14 cellular contexts compared by ENCODE assay signal in the genomic region with DNA sequence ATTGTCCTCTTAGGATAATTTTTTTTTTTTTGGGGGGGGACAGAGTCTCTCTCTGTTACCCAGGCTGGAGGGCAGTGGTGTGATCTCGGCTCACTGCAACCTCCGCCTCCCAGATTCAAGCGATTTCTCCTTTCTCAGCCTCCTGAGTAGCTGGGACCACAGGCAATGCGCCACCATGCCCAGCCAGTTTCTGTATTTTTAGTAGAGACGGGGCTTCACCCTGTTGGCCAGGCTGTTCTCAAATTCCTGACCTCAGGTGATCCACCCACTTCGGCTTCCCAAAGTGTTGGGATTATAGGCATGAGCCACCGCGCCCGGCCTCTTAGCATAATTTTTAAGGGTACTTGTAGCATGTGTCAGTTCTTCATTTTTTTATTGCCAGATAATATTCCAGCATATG.
DNase-seq lines count a peak whose midpoint lies in the region; ATAC-seq and TF ChIP-seq lines count a peak whose summit lies in the region.
"Had no signal": no experiment of that assay in that cellular context is flagged by ENCODE, and none has a peak within 500 bp of the region (broad histone marks: within the 10 kb centered on the region; RNA-seq: fewer than 3 reads in every experiment).

No MANE protein-coding gene starts in this region.

- DNase-seq in GM23338 (ENCODE audit: low spot score) (no peak), ascending aorta (ENCODE audit: low spot score in 2 of 2) (no peak), tibial artery (no peak), cerebellar cortex (ENCODE audit: low spot score) (no peak), dermis blood vessel endothelial cell (no peak)
- DNase-seq in natural killer cell treated with Interleukin-12 subunit alpha and Interleukin-12 subunit beta and Interleukin-15 and Interleukin-18, amount 100 ng/mL, for 72 hours (ENCODE audit: low spot score): no peak
- no peak for DNase-seq in stimulated activated CD8-positive, alpha-beta memory T cell treated with anti-CD3 and anti-CD28 coated beads, Interleukin-4, amount 100 ng/mL, for 48 hours
- DNase-seq: C1 segment of cervical spinal cord; CD4-positive, alpha-beta T cell; DMS153; DMS79 treated with DMSO at 0.1 percent for 48 hours; EL had no signal

- H3K27ac ChIP-seq in GM23338 (ENCODE audit: low read depth) (no peak overlapping the region), ascending aorta (peak overlapping the region; percentile 54 to 74), tibial artery (peak overlapping the region; percentile 42 to 54)

- peaks cover 6% of the 10 kb centered on the region for H3K27me3 Mint-ChIP-seq in GM23338 (ENCODE audit: insufficient read depth, low read depth, poor library complexity)
- H3K27me3 Mint-ChIP-seq in natural killer cell treated with Interleukin-12 subunit alpha and Interleukin-12 subunit beta and Interleukin-15 and Interleukin-18, amount 100 ng/mL, for 72 hours: no peaks in the 10 kb centered on the region
- H3K27me3 Mint-ChIP-seq: B cell; CD4-positive, alpha-beta T cell; IgD-negative memory B cell had no signal

- intact Hi-C loops in ascending aorta (cut with DNase I) (no loop called here), tibial artery (cut with DNase I; ENCODE audit: low total_unique reads) (no loop called here)

- H3K4me1 Mint-ChIP-seq in GM23338: peaks cover 57% of the 10 kb centered on the region
- peaks cover 48 to 54% of the 10 kb centered on the region in 2 donors for H3K4me1 Mint-ChIP-seq in natural killer cell treated with Interleukin-12 subunit alpha and Interleukin-12 subunit beta and Interleukin-15 and Interleukin-18, amount 100 ng/mL, for 72 hours (ENCODE audit: low read depth in 2 of 2)
- H3K4me1 Mint-ChIP-seq: B cell had no signal

- H2AFZ ChIP-seq in GM23338: no peak overlapping the region

- 0 out of 3 replicates have a peak, but pooled peaks cover 3% of the 10 kb centered on the region for H3K36me3 Mint-ChIP-seq in GM23338 (ENCODE audit: low read depth)
- peaks cover 4% of the 10 kb centered on the region for H3K36me3 Mint-ChIP-seq in natural killer cell treated with Interleukin-12 subunit alpha and Interleukin-12 subunit beta and Interleukin-15 and Interleukin-18, amount 100 ng/mL, for 72 hours
- H3K36me3 Mint-ChIP-seq: IgD-negative memory B cell had no signal

- H3K4me1 ChIP-seq in GM23338 (ENCODE audit: insufficient read depth) (peaks cover 33% of the 10 kb centered on the region), ascending aorta (peaks cover 9 to 43% of the 10 kb centered on the region in 2 donors), tibial artery (peaks cover 0 to 60% (median 23%) of the 10 kb centered on the region in 4 donors)

- peaks cover 98% of the 10 kb centered on the region for H3K79me2 ChIP-seq in GM23338 (replicated peaks; ENCODE audit: insufficient read depth)

- H3K36me3 ChIP-seq in GM23338 (ENCODE audit: insufficient read depth): no peaks in the 10 kb centered on the region
- no peaks in the 10 kb centered on the region for H3K36me3 ChIP-seq in ascending aorta
- no peaks in the 10 kb centered on the region for H3K36me3 ChIP-seq in tibial artery

- no peaks in the 10 kb centered on the region for H4K20me1 ChIP-seq in GM23338 (replicated peaks; ENCODE audit: insufficient read depth)

- H3K4me3 ChIP-seq in GM23338: no peak overlapping the region
- no peak overlapping the region for H3K4me3 ChIP-seq in ascending aorta
- no peak overlapping the region for H3K4me3 ChIP-seq in tibial artery

- no peak for ATAC-seq in GM23338
- no peak for ATAC-seq in natural killer cell treated with Interleukin-12 subunit alpha and Interleukin-12 subunit beta and Interleukin-15 and Interleukin-18, amount 100 ng/mL, for 72 hours

- no peak overlapping the region for H3K4me2 ChIP-seq in GM23338

- H3K27ac Mint-ChIP-seq in GM23338: 0 out of 2 replicates have a peak overlapping the region, but pooled peaks have one; percentile 56
- H3K27ac Mint-ChIP-seq in natural killer cell treated with Interleukin-12 subunit alpha and Interleukin-12 subunit beta and Interleukin-15 and Interleukin-18, amount 100 ng/mL, for 72 hours: peak overlapping the region; percentile 39 to 51
- H3K27ac Mint-ChIP-seq: B cell; CD4-positive, alpha-beta T cell had no signal

- no peaks in the 10 kb centered on the region for H3K9me3 ChIP-seq in ascending aorta
- no peaks in the 10 kb centered on the region for H3K9me3 ChIP-seq in tibial artery

- no peak overlapping the region for H3K4me3 Mint-ChIP-seq in GM23338
- H3K4me3 Mint-ChIP-seq in natural killer cell treated with Interleukin-12 subunit alpha and Interleukin-12 subunit beta and Interleukin-15 and Interleukin-18, amount 100 ng/mL, for 72 hours: no peak overlapping the region
- H3K4me3 Mint-ChIP-seq: B cell; CD4-positive, alpha-beta T cell; IgD-negative memory B cell had no signal

- no peaks in the 10 kb centered on the region for H3K9me3 Mint-ChIP-seq in GM23338
- H3K9me3 Mint-ChIP-seq in natural killer cell treated with Interleukin-12 subunit alpha and Interleukin-12 subunit beta and Interleukin-15 and Interleukin-18, amount 100 ng/mL, for 72 hours: no peaks in the 10 kb centered on the region
- H3K9me3 Mint-ChIP-seq: CD4-positive, alpha-beta T cell; IgD-negative memory B cell had no signal

- no peaks in the 10 kb centered on the region for H3K9me2 ChIP-seq in GM23338 (ENCODE audit: insufficient read depth)

- TF ChIP-seq CTCF in GM23338 (conservative IDR thresholded peaks at IDR 0.05; ENCODE audit: low read depth in 2 of 2) (no peak), ascending aorta (IDR thresholded peaks at IDR 0.05) (no peak), tibial artery (IDR thresholded peaks at IDR 0.05) (no peak)

- no peaks in the 10 kb centered on the region for H3K27me3 ChIP-seq in GM23338 (ENCODE audit: insufficient read depth)
- no peaks in the 10 kb centered on the region for H3K27me3 ChIP-seq in ascending aorta
- H3K27me3 ChIP-seq in tibial artery: no peaks in the 10 kb centered on the region

- H3F3A ChIP-seq in GM23338 (replicated peaks; ENCODE audit: low read depth): no peaks in the 10 kb centered on the region

TF ChIP-seq in GM23338, 12 proteins besides CTCF, POLR2A, EP300 and RAD21 (continues in another document):
- TF ChIP-seq, protein P1, sequence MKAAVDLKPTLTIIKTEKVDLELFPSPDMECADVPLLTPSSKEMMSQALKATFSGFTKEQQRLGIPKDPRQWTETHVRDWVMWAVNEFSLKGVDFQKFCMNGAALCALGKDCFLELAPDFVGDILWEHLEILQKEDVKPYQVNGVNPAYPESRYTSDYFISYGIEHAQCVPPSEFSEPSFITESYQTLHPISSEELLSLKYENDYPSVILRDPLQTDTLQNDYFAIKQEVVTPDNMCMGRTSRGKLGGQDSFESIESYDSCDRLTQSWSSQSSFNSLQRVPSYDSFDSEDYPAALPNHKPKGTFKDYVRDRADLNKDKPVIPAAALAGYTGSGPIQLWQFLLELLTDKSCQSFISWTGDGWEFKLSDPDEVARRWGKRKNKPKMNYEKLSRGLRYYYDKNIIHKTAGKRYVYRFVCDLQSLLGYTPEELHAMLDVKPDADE (IDR thresholded peaks at IDR 0.05): no peak
- TF ChIP-seq ZNF114 (CRISPR knock-in tag; IDR thresholded peaks at IDR 0.05) (no peak), EZH2 (IDR thresholded peaks at IDR 0.05; ENCODE audit: low read depth, unreplicated experiment) (no peak), POLR2AphosphoS5 (IDR thresholded peaks at IDR 0.05; ENCODE audit: low read depth) (no peak), NANOG (IDR thresholded peaks at IDR 0.05; ENCODE audit: borderline replicate concordance) (no peak), CREB1 (CRISPR knock-in tag; IDR thresholded peaks at IDR 0.05; ENCODE audit: low read depth) (no peak)
